In the genomic region with DNA sequence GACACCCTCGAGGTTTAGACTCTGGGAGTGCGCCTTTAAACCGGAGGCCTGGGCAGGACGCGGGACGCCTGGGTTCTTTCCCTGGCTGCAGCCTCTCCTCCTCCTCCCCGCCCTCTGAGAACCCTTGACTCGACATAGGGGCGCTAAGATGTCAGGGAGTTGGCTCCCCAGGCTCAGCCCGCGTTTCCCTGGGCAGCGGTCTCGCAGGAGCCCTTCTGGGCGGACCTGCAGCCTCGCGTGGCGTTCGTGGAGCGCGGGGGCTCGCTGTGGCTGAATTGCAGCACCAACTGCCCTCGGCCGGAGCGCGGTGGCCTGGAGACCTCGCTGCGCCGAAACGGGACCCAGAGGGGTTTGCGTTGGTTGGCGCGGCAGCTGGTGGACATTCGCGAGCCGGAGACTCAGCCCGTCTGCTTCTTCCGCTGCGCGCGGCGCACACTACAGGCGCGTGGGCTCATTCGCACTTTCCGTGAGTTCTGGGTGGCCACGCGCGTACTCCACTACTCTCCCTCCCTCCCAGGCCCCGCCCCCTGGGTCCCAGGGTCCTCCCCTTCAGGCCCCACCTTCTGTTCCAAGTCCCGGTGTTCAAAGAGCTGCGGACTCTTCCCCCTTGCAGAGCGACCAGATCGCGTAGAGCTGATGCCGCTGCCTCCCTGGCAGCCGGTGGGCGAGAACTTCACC, we compare ENCODE assay signal across 8 cellular contexts. TPM values are rescaled to one million over a fixed set of nuclear protein-coding genes. Genes with fewer than 3 reads are reported as not detected.
DNase-seq lines count a peak whose midpoint lies in the region; ATAC-seq and TF ChIP-seq lines count a peak whose summit lies in the region.

No MANE protein-coding gene starts in this region.

- peak; percentile 62 to 70 for DNase-seq in Caco-2
- DNase-seq in Jurkat, Clone E6-1 (ENCODE audit: low read depth, low spot score) = no peak
- DNase-seq in activated CD4-positive, alpha-beta T cell treated with anti-CD3 and anti-CD28 coated beads for 1 hour = peak; percentile 26
- peak; percentile 59 for DNase-seq in epithelial cell of esophagus (ENCODE audit: low read depth)
- DNase-seq in natural killer cell = peak; percentile 43
- DNase-seq in ureter (ENCODE audit: low spot score) = peak; percentile 73
- DNase-seq in NCI-H1048 (lab: John Stamatoyannopoulos, UW) = no peak

- intact Hi-C loops in Caco-2 (cut with micrococcal nuclease; ENCODE audit: unreplicated experiment) (no loop called here), natural killer cell (cut with micrococcal nuclease) (loop anchor here (2.0 to 5.0 kb wide), 2 partner anchors 20 to 221 kb away; a partner anchor contains a TSS)

- no peaks in the 10 kb centered on the region; the same call in none of the 2 replicates for H3K36me3 ChIP-seq in Caco-2 (ENCODE audit: control insufficient read depth, insufficient read depth, low read length)

- no peaks in the 10 kb centered on the region for H3K9me3 ChIP-seq in Caco-2

- H3K4me1 Mint-ChIP-seq in Caco-2 (ENCODE audit: low read depth, unreplicated experiment) (peaks cover 15% of the 10 kb centered on the region), natural killer cell (peaks cover 49 to 79% of the 10 kb centered on the region in 2 donors)

- H3K4me3 Mint-ChIP-seq in Caco-2 (ENCODE audit: unreplicated experiment) = peak overlapping the region; percentile 87
- peak overlapping the region; percentile 86 for H3K4me3 Mint-ChIP-seq in natural killer cell

- H3K27me3 ChIP-seq in Caco-2 (replicated peaks; ENCODE audit: control insufficient read depth, insufficient read depth, low read length) = no peaks in the 10 kb centered on the region

- H3K36me3 Mint-ChIP-seq in Caco-2 (ENCODE audit: insufficient read depth, unreplicated experiment) (peaks cover 14% of the 10 kb centered on the region), natural killer cell (no peaks in the 10 kb centered on the region)

- no peak for TF ChIP-seq CTCF in Caco-2 (IDR thresholded peaks at IDR 0.05; ENCODE audit: insufficient read depth in 1 of 2, low read depth in 1 of 2, low read length in 1 of 2, severe bottlenecking in 1 of 2, unreplicated experiment in 1 of 2)
- no peak for TF ChIP-seq CTCF in epithelial cell of esophagus (IDR thresholded peaks at IDR 0.05; ENCODE audit: insufficient read depth, low read depth, low read length, missing control alignments)
- TF ChIP-seq CTCF in natural killer cell (IDR thresholded peaks at IDR 0.05) = no peak

- peak; percentile 17 to 31 (median 17) for ATAC-seq in natural killer cell
- no peak for ATAC-seq in GM21526 (IDR thresholded peaks at IDR 0.05; ENCODE audit: low FRiP score, unreplicated experiment)

- no peak overlapping the region for H3K27ac Mint-ChIP-seq in Caco-2 (ENCODE audit: unreplicated experiment)
- H3K27ac Mint-ChIP-seq in natural killer cell = peak overlapping the region; percentile 63 to 71

- CTCF ChIA-PET in Caco-2 (lab: Charles Lee) = interaction anchor here (0.7 to 1.1 kb wide), 8 partner anchors 11 to 100 kb away, joined by 3 to 15 read pairs (median 4); a partner anchor contains a TSS

- H3K9me3 Mint-ChIP-seq in Caco-2 (ENCODE audit: unreplicated experiment) (no peaks in the 10 kb centered on the region), natural killer cell (no peaks in the 10 kb centered on the region)

- H3K4me1 ChIP-seq in Caco-2 = peaks cover 30% of the 10 kb centered on the region

- peaks cover 7% of the 10 kb centered on the region for H3K27me3 Mint-ChIP-seq in Caco-2 (ENCODE audit: insufficient read depth, unreplicated experiment)
- H3K27me3 Mint-ChIP-seq in natural killer cell (ENCODE audit: low read depth in 2 of 2) = peaks cover 7 to 40% of the 10 kb centered on the region in 2 donors

- BruUV-seq in Caco-2 (replicated peaks; lab: Mats Ljungman, UMichigan) = no TSS peak

- POLR2A ChIA-PET in Caco-2 (lab: Charles Lee) = interaction anchor here (0.6 to 0.9 kb wide), 2 partner anchors 90 to 100 kb away, joined by 6 read pairs; a partner anchor contains a TSS

- peak overlapping the region; percentile 48 for H3K4me3 ChIP-seq in Caco-2 (ENCODE audit: low read depth, low read length)
- peak overlapping the region; percentile 57 for H3K4me3 ChIP-seq in Jurkat, Clone E6-1 (ENCODE audit: low read length)
- H3K4me3 ChIP-seq in epithelial cell of esophagus (ENCODE audit: low read length) = peak overlapping the region; percentile 53

RNA-seq across cellular contexts. Expression of a gene that starts 1.3 kb away (rescaled TPM):
- total RNA-seq in Caco-2 (2022) (2.5 and 3.2 TPM in 2 replicates), natural killer cell (1 to 10 TPM; 1.1 to 1.6 (median 1.5) TPM), ureter (1.8 TPM)
- 11.3 TPM for polyA plus RNA-seq in Jurkat, Clone E6-1 (2012; ENCODE audit: insufficient read depth, insufficient read length)

RNA-seq across cellular contexts. Expression of a gene that starts 4.3 kb away (rescaled TPM):
- total RNA-seq in Caco-2 (2022) = 9.0 and 9.4 TPM in 2 replicates
- polyA plus RNA-seq in Jurkat, Clone E6-1 (2012; ENCODE audit: insufficient read depth, insufficient read length) = 11.5 TPM
- 1 to 10 TPM; 1.3 to 3.6 (median 3.0) TPM for total RNA-seq in natural killer cell
- 1.0 TPM for total RNA-seq in ureter

RNA-seq across cellular contexts. Expression of a gene that starts 18.6 kb away (rescaled TPM):
- total RNA-seq in Caco-2 (2022) (2.5 and 3.8 TPM in 2 replicates), natural killer cell (1 to 10 TPM; 1.4 to 2.2 (median 1.9) TPM), ureter (6.3 TPM)
- 4.2 TPM for polyA plus RNA-seq in Jurkat, Clone E6-1 (2012; ENCODE audit: insufficient read depth, insufficient read length)

RNA-seq across cellular contexts. Expression of a gene that starts 20.1 kb away (rescaled TPM):
- total RNA-seq in Caco-2 (2022) (15.7 and 17.9 TPM in 2 replicates), natural killer cell (10 to 100 TPM; 33.1 to 73.7 (median 56.5) TPM), ureter (20.4 TPM)
- polyA plus RNA-seq in Jurkat, Clone E6-1 (2012; ENCODE audit: insufficient read depth, insufficient read length) = 4.1 TPM

RNA-seq across cellular contexts. Expression of a gene that starts 24.8 kb away (rescaled TPM):
- total RNA-seq in Caco-2 (2022) (28.7 and 30.3 TPM in 2 replicates), natural killer cell (1 to 10 TPM; 1.7 to 4.1 (median 4.0) TPM), ureter (25.8 TPM)
- polyA plus RNA-seq in Jurkat, Clone E6-1 (2012; ENCODE audit: insufficient read depth, insufficient read length) = 20.5 TPM

Comparison
In these comparisons a context has a peak if more than half of its experiments do, and no peak if none do; other contexts are left out.
1. DNase-seq: peak in Caco-2 (2 of 2), activated CD4-positive, alpha-beta T cell treated with anti-CD3 and anti-CD28 coated beads for 1 hour (single experiment), epithelial cell of esophagus (single experiment), natural killer cell (single experiment) and ureter (single experiment); none in Jurkat, Clone E6-1 (single experiment) and NCI-H1048 (single experiment).
2. Peak in every context shown above with its lines, with median percentiles within 50 percentile points of each other: H3K4me3 ChIP-seq.